27 cellular contexts compared by ENCODE assay signal in genomic region chr5:73663161-73663859, GRCh38. TPM values are rescaled to one million over a fixed set of nuclear protein-coding genes. Genes with fewer than 3 reads are reported as not detected.
DNase-seq lines count a peak whose midpoint lies in the region; ATAC-seq, FAIRE-seq and TF ChIP-seq lines count a peak whose summit lies in the region.
"Had no signal": no experiment of that assay in that cellular context is flagged by ENCODE, and none has a peak within 500 bp of the region (broad histone marks: within the 10 kb centered on the region; RNA-seq: fewer than 3 reads in every experiment).

No MANE protein-coding gene starts in this region.

- 0 out of 2 replicates have a peak, but pooled peaks cover 2% of the 10 kb centered on the region for H3K36me3 ChIP-seq in Panc1 (ENCODE audit: control insufficient read depth, insufficient read depth, low read length)
- H3K36me3 ChIP-seq in kidney (ENCODE audit: control insufficient read depth in 1 of 2, insufficient read depth in 2 of 2, low read length in 2 of 2): no peaks in the 10 kb centered on the region
- H3K36me3 ChIP-seq in right atrium auricular region: no peaks in the 10 kb centered on the region
- H3K36me3 ChIP-seq: HAP-1, vagina had no signal

- no peaks in the 10 kb centered on the region for H3K27me3 ChIP-seq in Panc1 (ENCODE audit: control insufficient read depth, insufficient read depth, low read length)
- H3K27me3 ChIP-seq in right atrium auricular region: no peaks in the 10 kb centered on the region
- H3K27me3 ChIP-seq: BE2C, testis, vagina had no signal

- ATAC-seq in Panc1 (peak; percentile 73), GM18502 (IDR thresholded peaks at IDR 0.05; ENCODE audit: poor library complexity, unreplicated experiment) (no peak), HG02884 (IDR thresholded peaks at IDR 0.05; ENCODE audit: unreplicated experiment) (no peak)
- ATAC-seq: activated T-cell treated with anti-CD3 and anti-CD28 coated beads, Interleukin-2, amount 50 U/mL, for 4 hours; stimulated activated naive B cell treated with anti-CD40 and anti-IgM and Interleukin-4, amounts not matched to agents 10 μg/mL and 1 μg/mL and 100 μg/mL, for 72 hours had no signal

- POLR2A ChIA-PET in Panc1 (lab: Charles Lee): interaction anchor here (0.6 kb wide), 1 partner anchor 15 kb away, joined by 6 read pairs; no protein-coding TSS in a partner anchor

- no peaks in the 10 kb centered on the region for H3K9me3 ChIP-seq in Panc1 (ENCODE audit: control insufficient read depth, insufficient read depth, low read depth, low read length)
- H3K9me3 ChIP-seq in kidney (ENCODE audit: control insufficient read depth in 1 of 2, low read length in 2 of 2): no peaks in the 10 kb centered on the region
- H3K9me3 ChIP-seq in right atrium auricular region: no peaks in the 10 kb centered on the region
- H3K9me3 ChIP-seq: BE2C, HAP-1, testis, vagina had no signal

- DNase-seq in Panc1 (ENCODE audit: low read depth, low spot score): no peak
- no peak for DNase-seq in kidney
- peak; percentile 19 for DNase-seq in renal cortical epithelial cell (ENCODE audit: low read depth)
- DNase-seq in kidney tubule cell (ENCODE audit: low spot score): no peak
- no peak for DNase-seq in right atrium auricular region (ENCODE audit: low spot score)
- DNase-seq: activated CD4-positive, alpha-beta T cell treated with anti-CD3 and anti-CD28 coated beads, Interleukin-2, amount 10 ng/mL, durations not matched to agents 7 days and 5 days; activated gamma-delta T cell treated with Interleukin-2 at 50 U/mL for 16 hours; activated T-cell treated with anti-CD3 and anti-CD28 coated beads, Interleukin-2, amount 50 U/mL, for 4 hours; BE2C; cerebellar nuclear complex; glutamatergic neuron; Karpas-422; NCI-H1436; NCI-H2107; NCI-H510A; NK-92 treated with Interleukin-12 subunit alpha and Interleukin-12 subunit beta, amount 100 ng/mL, for 24 hours; SHP77 treated with DMSO at 0.1 percent for 48 hours; stimulated activated CD4-positive, alpha-beta T cell treated with anti-CD3 and anti-CD28 coated beads, Interleukin-15, amount 100 ng/mL, for 24 hours; stimulated activated naive B cell treated with anti-CD40 and anti-IgM and Interleukin-4, amounts not matched to agents 10 μg/mL and 1 μg/mL and 100 μg/mL, for 72 hours; testis had no signal

- H3K4me1 ChIP-seq in Panc1 (ENCODE audit: control insufficient read depth, insufficient read depth, low read length) (peaks cover 23% of the 10 kb centered on the region), kidney (ENCODE audit: control insufficient read depth in 1 of 2, insufficient read depth in 1 of 2, low read depth in 1 of 2, low read length in 2 of 2) (peaks cover 2 to 7% of the 10 kb centered on the region in 2 donors), right atrium auricular region (no peaks in the 10 kb centered on the region)
- H3K4me1 ChIP-seq: BE2C, HAP-1, testis, vagina had no signal

- H3K27ac ChIP-seq in C4-2B (peak overlapping the region; percentile 42), Panc1 (ENCODE audit: low read length) (no peak overlapping the region), kidney (ENCODE audit: low read depth in 2 of 2, low read length in 2 of 2) (peak overlapping the region; percentile 7 to 11), right atrium auricular region (no peak overlapping the region)
- H3K27ac ChIP-seq: HL-60, vagina had no signal

- TF ChIP-seq CTCF in C4-2B (conservative IDR thresholded peaks at IDR 0.05) (no peak), Panc1 (IDR thresholded peaks at IDR 0.05) (no peak), kidney (IDR thresholded peaks at IDR 0.05; ENCODE audit: borderline replicate concordance, extremely low read depth, insufficient read depth) (no peak), right atrium auricular region (IDR thresholded peaks at IDR 0.05) (no peak)

- BruUV-seq in Panc1 (replicated peaks; lab: Mats Ljungman, UMichigan): no TSS peak

- intact Hi-C loops in Panc1 (cut with micrococcal nuclease; ENCODE audit: unreplicated experiment): no loop called here
- intact Hi-C loops in kidney (cut with DNase I): no loop called here

- no peak overlapping the region for H3K9ac ChIP-seq in kidney (ENCODE audit: low read length in 2 of 2)

- FAIRE-seq in kidney (lab: Jason Lieb, UNC): no peak
- FAIRE-seq: endothelial cell of umbilical vein had no signal

- in situ Hi-C loops in Panc1 (cut with HindIII; ENCODE audit: low pct_unique_long_range_greater_than_20kb, low sequenced_read_pairs): no loop called here

- CTCF ChIA-PET in Panc1 (lab: Charles Lee): interaction anchor here (1.0 to 1.2 kb wide), 2 partner anchors 11 to 130 kb away, joined by 3 to 4 read pairs; no protein-coding TSS in a partner anchor

- no peak overlapping the region for H3K4me3 ChIP-seq in Panc1 (ENCODE audit: low read depth in 2 of 2, low read length in 2 of 2)
- H3K4me3 ChIP-seq in kidney (ENCODE audit: low read length in 2 of 2): peak overlapping the region in 1 of 2 donors; percentile 18
- H3K4me3 ChIP-seq in right atrium auricular region: no peak overlapping the region
- H3K4me3 ChIP-seq: HAP-1, testis, vagina had no signal

RNA-seq across cellular contexts. Expression of gene ARHGEF28, which starts 37.3 kb away (rescaled TPM):
- total RNA-seq in Panc1 (2021; ENCODE audit: unreplicated experiment) (34.8 TPM), kidney (66.3 TPM), renal cortical epithelial cell (74.5 and 112 TPM in 2 replicates), right atrium auricular region (1 to 10 TPM; 1.0 to 2.9 TPM)
- polyA plus RNA-seq in Panc1 (2012; ENCODE audit: insufficient read length): 14.1 TPM
- 21.9 TPM for polyA plus RNA-seq in kidney (ENCODE audit: insufficient read depth, low read depth, low replicate concordance)
- total RNA-seq: activated CD4-positive, alpha-beta T cell treated with anti-CD3 and anti-CD28 coated beads, Interleukin-2, amount 10 ng/mL, durations not matched to agents 7 days and 5 days had no signal

Comparison
In these comparisons a context has a peak if more than half of its experiments do, and no peak if none do; other contexts are left out.
1. H3K27ac ChIP-seq: peak in C4-2B (single experiment) and kidney (2 of 2); none in Panc1 (single experiment) and right atrium auricular region (0 of 2).